In genomic region chr12:24095245-24095644, GRCh38 we compare ENCODE assay signal across 34 cellular contexts.
"Had no signal": no experiment of that assay in that cellular context is flagged by ENCODE, and none has a peak within 500 bp of the region (broad histone marks: within the 10 kb centered on the region; RNA-seq: fewer than 3 reads in every experiment).

No MANE protein-coding gene starts in this region.

- H3K36me3 ChIP-seq: MG63 had no signal

- H3K27me3 ChIP-seq: MG63 had no signal

- H3K9me3 ChIP-seq: MG63 had no signal

- DNase-seq: Karpas-422, Kasumi-1, MG63, MM.1S, MV-4-11, NCI-H1048, NCI-H1092, NCI-H1092 treated with DMSO at 0.1 percent for 48 hours, NCI-H1105, NCI-H1105 treated with DMSO at 0.1 percent for 48 hours, NCI-H1417, NCI-H1417 treated with DMSO at 0.1 percent for 48 hours, NCI-H1436, NCI-H1436 treated with DMSO at 0.1 percent for 48 hours, NCI-H146, NCI-H1694, NCI-H1694 treated with DMSO at 0.1 percent for 48 hours, NCI-H187, NCI-H187 treated with DMSO at 0.1 percent for 48 hours, NCI-H1930, NCI-H2029, NCI-H2029 treated with DMSO at 0.1 percent for 48 hours, NCI-H2081, NCI-H2081 treated with DMSO at 0.1 percent for 48 hours, NCI-H2107, NCI-H2171, NCI-H2171 treated with DMSO at 0.1 percent for 48 hours, NCI-H2227 treated with DMSO at 0.1 percent for 48 hours, NCI-H226, NCI-H345, NCI-H446, NCI-H446 treated with DMSO at 0.1 percent for 48 hours, NCI-H510A, NCI-H510A treated with DMSO at 0.1 percent for 48 hours had no signal

- H3K4me3 ChIP-seq: MG63 had no signal
